Comparison of ENCODE assay signal across 29 cellular contexts in the genomic region with DNA sequence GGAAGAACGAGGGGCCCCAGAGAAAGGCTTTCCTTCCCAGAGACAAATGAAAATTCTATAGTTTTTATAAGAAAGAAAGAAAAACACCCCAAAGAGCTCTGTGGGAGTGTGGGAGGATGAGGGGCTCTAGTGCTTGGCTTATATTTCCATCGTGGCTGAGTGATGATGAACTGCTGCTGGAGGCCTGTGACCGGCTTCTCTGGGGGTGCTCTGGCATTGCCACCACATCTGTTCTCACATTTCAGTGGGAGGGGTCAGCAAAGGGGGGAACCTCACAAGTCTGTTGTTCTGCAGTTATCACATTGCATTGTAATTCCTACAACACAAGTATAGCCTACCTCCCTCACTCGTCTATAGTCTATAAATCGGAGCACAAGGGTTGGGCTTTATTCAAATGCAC.
DNase-seq lines count a peak whose midpoint lies in the region; ATAC-seq, FAIRE-seq and TF ChIP-seq lines count a peak whose summit lies in the region.
"Had no signal": no experiment of that assay in that cellular context is flagged by ENCODE, and none has a peak within 500 bp of the region (broad histone marks: within the 10 kb centered on the region; RNA-seq: fewer than 3 reads in every experiment).

No MANE protein-coding gene starts in this region.

- H3K9me2 ChIP-seq in GM23248 (ENCODE audit: insufficient read depth), result no peaks in the 10 kb centered on the region
- H3K9me2 ChIP-seq: SK-N-SH had no signal

- H3K4me3 Mint-ChIP-seq in stimulated activated naive CD8-positive, alpha-beta T cell treated with anti-CD3 and anti-CD28 coated beads, Interleukin-15, Interleukin-2, amounts not matched to agents 100 ng/mL and 50 ng/mL, for 24 hours, result no peak overlapping the region
- peak overlapping the region; percentile 4 to 40 (median 24) for H3K4me3 Mint-ChIP-seq in nephron
- H3K4me3 Mint-ChIP-seq: CD14-positive monocyte; CD8-positive, alpha-beta memory T cell had no signal

- intact Hi-C loops in prostate gland (cut with DNase I), result loop anchor here (10.0 kb wide), 1 partner anchor 111 kb away; no protein-coding TSS in a partner anchor

- H3K27ac ChIP-seq in prostate gland (no peak overlapping the region), GM23248 (no peak overlapping the region)
- H3K27ac ChIP-seq: Peyer's patch had no signal

- H2AFZ ChIP-seq in GM23248, result no peak overlapping the region

- no peak for TF ChIP-seq POLR2A in prostate gland (IDR thresholded peaks at IDR 0.05)

- in situ Hi-C loops in GM23248 (cut with MboI), result no loop called here

- H4K20me1 ChIP-seq in GM23248 (ENCODE audit: insufficient read depth), result no peaks in the 10 kb centered on the region

- H3K4me1 Mint-ChIP-seq in stimulated activated naive CD8-positive, alpha-beta T cell treated with anti-CD3 and anti-CD28 coated beads, Interleukin-15, Interleukin-2, amounts not matched to agents 100 ng/mL and 50 ng/mL, for 24 hours (ENCODE audit: low read depth), result peaks cover 22% of the 10 kb centered on the region
- H3K4me1 Mint-ChIP-seq in nephron, result peaks cover 48% of the 10 kb centered on the region
- H3K4me1 Mint-ChIP-seq: CD14-positive monocyte had no signal

- peak; percentile 13 for FAIRE-seq in bronchial epithelial cell (lab: Jason Lieb, UNC)
- FAIRE-seq: GM18507, HTR-8/SVneo had no signal

- no peak overlapping the region for H3K4me2 ChIP-seq in GM23248 (ENCODE audit: unreplicated experiment)
- H3K4me2 ChIP-seq: SK-N-SH had no signal

- WGBS in prostate gland, result 79% methylated on average over 5 of the region's 5 CpGs
- 77 to 86% methylated on average over 5 of the region's 5 CpGs for WGBS in GM23248 (ENCODE audit: low coverage in 1 of 2, low lambda C conversion rate in 2 of 2, missing lambda C conversion rate in 2 of 2), 2 experiments

- H3K4me1 ChIP-seq in prostate gland (replicated peaks) (no peaks in the 10 kb centered on the region), GM23248 (ENCODE audit: insufficient read depth) (peaks cover 9% of the 10 kb centered on the region)

- peak overlapping the region; percentile 9 for H3K27ac Mint-ChIP-seq in stimulated activated naive CD8-positive, alpha-beta T cell treated with anti-CD3 and anti-CD28 coated beads, Interleukin-15, Interleukin-2, amounts not matched to agents 100 ng/mL and 50 ng/mL, for 24 hours
- H3K27ac Mint-ChIP-seq in nephron, result peak overlapping the region; percentile 91 to 97 (median 92)
- H3K27ac Mint-ChIP-seq: CD14-positive monocyte had no signal

- DNase-seq in stimulated activated naive CD8-positive, alpha-beta T cell treated with anti-CD3 and anti-CD28 coated beads, Interleukin-15, Interleukin-2, amounts not matched to agents 100 U/mL and 50 U/mL, for 24 hours, result no peak
- DNase-seq in bronchial epithelial cell (ENCODE audit: low read depth) (no peak), prostate gland (ENCODE audit: low spot score) (no peak), RPMI8226 (no peak), Kasumi-1 (lab: John Stamatoyannopoulos, UW) (no peak), GM23248 (no peak)
- DNase-seq: 8988T; ACHN; BE2C; Calu3; CD8-positive, alpha-beta memory T cell; DMS153; KBM-7; MM.1S; NCI-H1417; NCI-H1694; NCI-H2081; NCI-H2227 treated with DMSO at 0.1 percent for 48 hours; NCI-H526 treated with DMSO at 0.1 percent for 48 hours; Peyer's patch; SIG-M5; SK-N-SH; SW 1271 had no signal

- no peak for ATAC-seq in stimulated activated naive CD8-positive, alpha-beta T cell treated with anti-CD3 and anti-CD28 coated beads, Interleukin-15, Interleukin-2, amounts not matched to agents 100 U/mL and 50 U/mL, for 24 hours
- ATAC-seq: HCT116 had no signal

- peaks cover 4% of the 10 kb centered on the region for H3K9me3 Mint-ChIP-seq in stimulated activated naive CD8-positive, alpha-beta T cell treated with anti-CD3 and anti-CD28 coated beads, Interleukin-15, Interleukin-2, amounts not matched to agents 100 ng/mL and 50 ng/mL, for 24 hours
- peaks cover 4% of the 10 kb centered on the region for H3K9me3 Mint-ChIP-seq in nephron
- H3K9me3 Mint-ChIP-seq: CD8-positive, alpha-beta memory T cell had no signal

- H3F3A ChIP-seq in GM23248 (ENCODE audit: insufficient read depth), result peaks cover 15% of the 10 kb centered on the region

- no peaks in the 10 kb centered on the region for H3K27me3 Mint-ChIP-seq in stimulated activated naive CD8-positive, alpha-beta T cell treated with anti-CD3 and anti-CD28 coated beads, Interleukin-15, Interleukin-2, amounts not matched to agents 100 ng/mL and 50 ng/mL, for 24 hours
- H3K27me3 Mint-ChIP-seq in nephron (ENCODE audit: low read depth), result no peaks in the 10 kb centered on the region

- no peaks in the 10 kb centered on the region for H3K27me3 ChIP-seq in bronchial epithelial cell (ENCODE audit: control insufficient read depth, insufficient read depth, low read length)
- no peaks in the 10 kb centered on the region for H3K27me3 ChIP-seq in prostate gland (replicated peaks; ENCODE audit: insufficient read depth)
- H3K27me3 ChIP-seq in GM23248 (replicated peaks; ENCODE audit: insufficient read depth), result no peaks in the 10 kb centered on the region
- H3K27me3 ChIP-seq: Peyer's patch had no signal

- no peak overlapping the region for H3K9ac ChIP-seq in GM23248
- H3K9ac ChIP-seq: SK-N-SH had no signal

- no peaks in the 10 kb centered on the region for H3K79me2 ChIP-seq in GM23248 (ENCODE audit: insufficient read depth)

- TF ChIP-seq CTCF in bronchial epithelial cell (IDR thresholded peaks at IDR 0.05; ENCODE audit: insufficient read depth, low read length, severe bottlenecking) (no peak), nephron (IDR thresholded peaks at IDR 0.05; ENCODE audit: unreplicated experiment in 3 of 3) (no peak), prostate gland (IDR thresholded peaks at IDR 0.05) (no peak)

- H3K4me3 ChIP-seq in bronchial epithelial cell (ENCODE audit: low read depth, low read length), result no peak overlapping the region
- H3K4me3 ChIP-seq in prostate gland, result no peak overlapping the region
- H3K4me3 ChIP-seq in GM23248, result no peak overlapping the region
- H3K4me3 ChIP-seq: Peyer's patch had no signal

- no peaks in the 10 kb centered on the region for H3K9me3 ChIP-seq in prostate gland
- no peaks in the 10 kb centered on the region for H3K9me3 ChIP-seq in GM23248 (ENCODE audit: low read depth)
- H3K9me3 ChIP-seq: BE2C, Peyer's patch, SK-N-SH had no signal

- H3K36me3 ChIP-seq in bronchial epithelial cell (ENCODE audit: control insufficient read depth, insufficient read depth, low read length), result no peaks in the 10 kb centered on the region
- H3K36me3 ChIP-seq in prostate gland, result no peaks in the 10 kb centered on the region
- H3K36me3 ChIP-seq in GM23248 (ENCODE audit: low read depth), result no peaks in the 10 kb centered on the region
- H3K36me3 ChIP-seq: BE2C, Peyer's patch had no signal

- H3K36me3 Mint-ChIP-seq in stimulated activated naive CD8-positive, alpha-beta T cell treated with anti-CD3 and anti-CD28 coated beads, Interleukin-15, Interleukin-2, amounts not matched to agents 100 ng/mL and 50 ng/mL, for 24 hours (ENCODE audit: low read depth), result no peaks in the 10 kb centered on the region
- H3K36me3 Mint-ChIP-seq in nephron (ENCODE audit: low read depth), result no peaks in the 10 kb centered on the region
- H3K36me3 Mint-ChIP-seq: CD14-positive monocyte; CD8-positive, alpha-beta memory T cell had no signal
